ENCODE assay signal across 8 cellular contexts in the genomic region with DNA sequence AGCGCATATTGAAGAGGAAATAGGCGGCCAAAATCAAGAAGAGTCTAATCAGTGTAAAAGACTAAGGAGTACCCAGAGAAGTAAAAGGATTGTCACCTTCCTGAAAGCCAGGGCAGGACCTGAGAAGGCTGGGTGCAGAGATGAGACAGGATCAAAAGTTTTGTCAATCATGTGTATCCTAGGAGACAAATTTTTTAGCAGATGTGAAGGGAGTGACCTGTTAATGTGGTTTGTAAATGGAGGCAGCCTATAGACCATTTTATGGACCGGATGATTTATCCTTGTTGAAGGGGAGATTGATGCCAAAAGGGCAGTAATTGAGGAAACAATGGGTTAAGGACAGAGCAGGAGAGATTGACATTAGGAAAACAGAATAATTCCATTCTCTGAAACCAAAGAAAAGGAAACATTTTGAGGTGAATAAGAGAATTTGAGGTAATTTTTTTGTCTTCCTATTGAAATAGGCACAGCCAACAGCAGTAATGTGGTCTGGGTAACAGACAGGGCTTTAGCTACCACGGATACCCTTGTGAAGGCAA. TPM values are rescaled to one million over a fixed set of nuclear protein-coding genes. Genes with fewer than 3 reads are reported as not detected.
DNase-seq lines count a peak whose midpoint lies in the region; ATAC-seq and TF ChIP-seq lines count a peak whose summit lies in the region.

No MANE protein-coding gene starts in this region.

- no peak for TF ChIP-seq CTCF in WERI-Rb-1 (IDR thresholded peaks at IDR 0.05; ENCODE audit: low read depth, low read length)
- no peak for TF ChIP-seq CTCF in left lung (IDR thresholded peaks at IDR 0.05)
- no peak for TF ChIP-seq CTCF in gastroesophageal sphincter (IDR thresholded peaks at IDR 0.05)

- H3K4me3 ChIP-seq in WERI-Rb-1 (ENCODE audit: low read depth, low read length) (peak overlapping the region; percentile 100), left lung (peak overlapping the region; percentile 57 to 58), gastroesophageal sphincter (no peak overlapping the region)

- DNase-seq in EH (ENCODE audit: low read depth) (peak; percentile 12), WERI-Rb-1 (no peak), left lung (no peak), NCI-H1092 treated with DMSO at 0.1 percent for 48 hours (lab: John Stamatoyannopoulos, UW) (no peak), AG08396 (ENCODE audit: low spot score) (no peak)

- intact Hi-C loops in left lung (cut with DNase I), result no loop called here

- H3K36me3 ChIP-seq in WERI-Rb-1 (peaks cover 36% of the 10 kb centered on the region), left lung (no peaks in the 10 kb centered on the region), gastroesophageal sphincter (no peaks in the 10 kb centered on the region)

- ATAC-seq in HG02571 (IDR thresholded peaks at IDR 0.05; ENCODE audit: unreplicated experiment), result peak; percentile 8
- ATAC-seq in left lung, result no peak
- no peak for ATAC-seq in GM21825 (IDR thresholded peaks at IDR 0.05; ENCODE audit: unreplicated experiment)
- ATAC-seq in gastroesophageal sphincter, result no peak

- H3K27me3 ChIP-seq in WERI-Rb-1 (ENCODE audit: insufficient read depth, low read depth, severe bottlenecking) (no peaks in the 10 kb centered on the region), left lung (no peaks in the 10 kb centered on the region), gastroesophageal sphincter (peaks cover 5% of the 10 kb centered on the region)

- peaks cover 9 to 44% of the 10 kb centered on the region in 2 donors for H3K4me1 ChIP-seq in left lung
- H3K4me1 ChIP-seq in gastroesophageal sphincter, result peaks cover 0 to 26% (median 13%) of the 10 kb centered on the region in 3 donors

- H3K27ac ChIP-seq in WERI-Rb-1 (peak overlapping the region; percentile 97), left lung (no peak overlapping the region), gastroesophageal sphincter (no peak overlapping the region)

- no peak for TF ChIP-seq POLR2A in gastroesophageal sphincter (IDR thresholded peaks at IDR 0.05)

- TF ChIP-seq EP300 in gastroesophageal sphincter (IDR thresholded peaks at IDR 0.05), result no peak

- WGBS in gastroesophageal sphincter (ENCODE audit: low coverage in 1 of 2), 2 donors, result 2 to 3% methylated on average over 4 of the region's 4 CpGs

- H3K9me3 ChIP-seq in WERI-Rb-1 (ENCODE audit: severe bottlenecking) (no peaks in the 10 kb centered on the region), left lung (no peaks in the 10 kb centered on the region), gastroesophageal sphincter (no peaks in the 10 kb centered on the region)

RNA-seq across cellular contexts. Expression of gene NDC80, which starts 0.9 kb away (rescaled TPM):
- total RNA-seq in left lung (1 to 10 TPM; 1.7 to 7.3 TPM), gastroesophageal sphincter (under 1 TPM in 3 of 4 donors, not detected in 1; 0.31 to 0.77 (median 0.54) TPM)

RNA-seq across cellular contexts. Expression of gene METTL4, which starts 0.9 kb away (rescaled TPM):
- total RNA-seq in left lung, result 10 to 100 TPM in 1 of 2 donors, 1 to 10 TPM in 1; 8.7 to 10.3 TPM
- total RNA-seq in gastroesophageal sphincter, result 1 to 10 TPM; 4.2 to 9.5 (median 5.4) TPM

Comparison
In these comparisons a context has a peak if more than half of its experiments do, and no peak if none do; other contexts are left out.
1. H3K4me3 ChIP-seq: peak in WERI-Rb-1 (single experiment) and left lung (2 of 2); none in gastroesophageal sphincter (0 of 2).